Comparison of ENCODE assay signal across 1 cellular context in the genomic region with DNA sequence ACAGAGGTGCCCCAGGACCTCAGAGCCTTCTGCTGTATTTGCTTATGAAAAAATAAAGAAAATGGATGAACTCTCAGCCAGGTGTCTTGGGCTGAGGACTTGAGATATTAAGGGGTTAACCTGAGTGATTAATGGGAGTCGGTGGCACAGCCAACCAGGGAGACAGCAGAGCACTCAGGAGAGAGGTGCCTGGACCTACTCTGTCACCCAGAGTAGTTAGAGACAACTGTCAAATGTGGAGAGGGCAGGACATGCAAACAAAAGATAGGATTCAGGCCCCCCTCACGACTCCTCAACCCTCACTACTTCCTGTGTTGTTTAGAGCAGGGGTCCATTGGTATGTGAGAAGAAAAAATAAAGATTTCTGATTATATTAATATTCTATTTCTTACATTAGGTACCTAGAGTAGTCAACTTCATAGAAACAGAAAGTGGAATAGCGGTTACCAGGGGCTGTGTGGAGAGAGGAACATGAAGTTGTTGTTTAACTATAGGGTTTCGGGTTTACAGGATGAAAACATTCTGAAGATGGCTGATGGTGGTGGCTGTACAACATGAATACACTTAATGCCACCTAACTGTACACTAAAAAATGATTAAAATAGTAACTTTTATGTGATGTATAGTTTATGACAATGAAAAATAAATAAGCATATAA.
TF ChIP-seq lines count a peak whose summit lies in the region.

No MANE protein-coding gene starts in this region.

TF ChIP-seq in GM12878, 131 proteins besides CTCF, POLR2A, EP300 and RAD21:
- TF ChIP-seq, protein P1, sequence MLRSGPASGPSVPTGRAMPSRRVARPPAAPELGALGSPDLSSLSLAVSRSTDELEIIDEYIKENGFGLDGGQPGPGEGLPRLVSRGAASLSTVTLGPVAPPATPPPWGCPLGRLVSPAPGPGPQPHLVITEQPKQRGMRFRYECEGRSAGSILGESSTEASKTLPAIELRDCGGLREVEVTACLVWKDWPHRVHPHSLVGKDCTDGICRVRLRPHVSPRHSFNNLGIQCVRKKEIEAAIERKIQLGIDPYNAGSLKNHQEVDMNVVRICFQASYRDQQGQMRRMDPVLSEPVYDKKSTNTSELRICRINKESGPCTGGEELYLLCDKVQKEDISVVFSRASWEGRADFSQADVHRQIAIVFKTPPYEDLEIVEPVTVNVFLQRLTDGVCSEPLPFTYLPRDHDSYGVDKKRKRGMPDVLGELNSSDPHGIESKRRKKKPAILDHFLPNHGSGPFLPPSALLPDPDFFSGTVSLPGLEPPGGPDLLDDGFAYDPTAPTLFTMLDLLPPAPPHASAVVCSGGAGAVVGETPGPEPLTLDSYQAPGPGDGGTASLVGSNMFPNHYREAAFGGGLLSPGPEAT (IDR thresholded peaks at IDR 0.05; ENCODE audit: low read depth), result 0 out of 2 replicates have a peak, but pooled peaks have one; percentile 16
- TF ChIP-seq EED (IDR thresholded peaks at IDR 0.05; ENCODE audit: low read depth) (no peak), DPF2 (IDR thresholded peaks at IDR 0.05) (no peak)
